Comparison of ENCODE assay signal across 1 cellular context in the genomic region with DNA sequence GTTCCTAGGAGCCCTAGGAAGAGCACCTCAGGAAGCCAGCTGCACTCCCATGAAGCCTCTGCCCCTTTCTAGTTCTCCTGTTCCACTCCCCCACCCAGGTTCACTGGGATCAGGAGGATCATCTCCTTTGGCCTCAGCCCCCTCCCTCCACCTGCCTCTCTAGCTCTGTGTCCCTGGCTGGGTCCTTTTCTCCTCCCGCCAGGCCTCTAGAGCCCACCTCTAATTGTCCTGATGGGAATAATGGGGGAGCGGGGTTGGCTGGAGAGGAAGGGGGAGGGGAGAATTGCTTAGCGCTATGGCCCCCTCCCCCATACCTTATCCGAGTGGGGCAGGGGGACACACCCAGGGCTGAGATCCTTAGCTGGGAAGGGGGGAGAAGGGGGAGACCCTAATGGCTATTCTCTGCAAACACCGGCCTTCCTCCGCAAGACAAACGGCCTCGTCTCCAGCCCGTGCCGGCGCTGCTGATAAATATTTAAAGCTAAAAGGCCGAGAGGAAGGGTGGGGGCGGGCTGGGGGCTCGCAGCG.
TF ChIP-seq lines count a peak whose summit lies in the region.

No MANE protein-coding gene starts in this region.

TF ChIP-seq in A549, 52 proteins besides CTCF, POLR2A, EP300 and RAD21:
- TF ChIP-seq, protein P1, sequence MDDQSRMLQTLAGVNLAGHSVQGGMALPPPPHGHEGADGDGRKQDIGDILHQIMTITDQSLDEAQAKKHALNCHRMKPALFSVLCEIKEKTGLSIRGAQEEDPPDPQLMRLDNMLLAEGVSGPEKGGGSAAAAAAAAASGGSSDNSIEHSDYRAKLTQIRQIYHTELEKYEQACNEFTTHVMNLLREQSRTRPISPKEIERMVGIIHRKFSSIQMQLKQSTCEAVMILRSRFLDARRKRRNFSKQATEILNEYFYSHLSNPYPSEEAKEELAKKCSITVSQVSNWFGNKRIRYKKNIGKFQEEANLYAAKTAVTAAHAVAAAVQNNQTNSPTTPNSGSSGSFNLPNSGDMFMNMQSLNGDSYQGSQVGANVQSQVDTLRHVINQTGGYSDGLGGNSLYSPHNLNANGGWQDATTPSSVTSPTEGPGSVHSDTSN (IDR thresholded peaks at IDR 0.05) = no peak
- TF ChIP-seq FOSB (CRISPR knock-in tag; IDR thresholded peaks at IDR 0.05) (no peak), GATA3 (IDR thresholded peaks at IDR 0.05; ENCODE audit: borderline replicate concordance) (no peak), PHF8 (IDR thresholded peaks at IDR 0.05; ENCODE audit: borderline replicate concordance, low read depth) (no peak), NFE2L2 (conservative IDR thresholded peaks at IDR 0.05; ENCODE audit: low read length) (no peak), CBX2 (IDR thresholded peaks at IDR 0.05; ENCODE audit: borderline replicate concordance, low read depth) (no peak), MYC (IDR thresholded peaks at IDR 0.05; ENCODE audit: borderline replicate concordance, low read length) (no peak), POLR2AphosphoS2 (conservative IDR thresholded peaks at IDR 0.05; ENCODE audit: low read length) (no peak), MAZ (IDR thresholded peaks at IDR 0.05; ENCODE audit: borderline replicate concordance, low read depth, low read length) (no peak), HEYL (CRISPR knock-in tag; IDR thresholded peaks at IDR 0.05) (no peak), SMC3 (IDR thresholded peaks at IDR 0.05) (no peak), USF2 (IDR thresholded peaks at IDR 0.05) (no peak), HES2 (IDR thresholded peaks at IDR 0.05) (no peak), ESRRA (IDR thresholded peaks at IDR 0.05; ENCODE audit: borderline replicate concordance, low read length) (no peak)
- TF ChIP-seq, protein P2, sequence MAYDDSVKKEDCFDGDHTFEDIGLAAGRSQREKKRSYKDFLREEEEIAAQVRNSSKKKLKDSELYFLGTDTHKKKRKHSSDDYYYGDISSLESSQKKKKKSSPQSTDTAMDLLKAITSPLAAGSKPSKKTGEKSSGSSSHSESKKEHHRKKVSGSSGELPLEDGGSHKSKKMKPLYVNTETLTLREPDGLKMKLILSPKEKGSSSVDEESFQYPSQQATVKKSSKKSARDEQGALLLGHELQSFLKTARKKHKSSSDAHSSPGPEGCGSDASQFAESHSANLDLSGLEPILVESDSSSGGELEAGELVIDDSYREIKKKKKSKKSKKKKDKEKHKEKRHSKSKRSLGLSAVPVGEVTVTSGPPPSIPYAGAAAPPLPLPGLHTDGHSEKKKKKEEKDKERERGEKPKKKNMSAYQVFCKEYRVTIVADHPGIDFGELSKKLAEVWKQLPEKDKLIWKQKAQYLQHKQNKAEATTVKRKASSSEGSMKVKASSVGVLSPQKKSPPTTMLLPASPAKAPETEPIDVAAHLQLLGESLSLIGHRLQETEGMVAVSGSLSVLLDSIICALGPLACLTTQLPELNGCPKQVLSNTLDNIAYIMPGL (CRISPR knock-in tag; IDR thresholded peaks at IDR 0.05; ENCODE audit: borderline replicate concordance) = no peak
TF ChIP-seq in A549: peak in this region for 0.
